ENCODE assay signal across 10 cellular contexts in the genomic region with DNA sequence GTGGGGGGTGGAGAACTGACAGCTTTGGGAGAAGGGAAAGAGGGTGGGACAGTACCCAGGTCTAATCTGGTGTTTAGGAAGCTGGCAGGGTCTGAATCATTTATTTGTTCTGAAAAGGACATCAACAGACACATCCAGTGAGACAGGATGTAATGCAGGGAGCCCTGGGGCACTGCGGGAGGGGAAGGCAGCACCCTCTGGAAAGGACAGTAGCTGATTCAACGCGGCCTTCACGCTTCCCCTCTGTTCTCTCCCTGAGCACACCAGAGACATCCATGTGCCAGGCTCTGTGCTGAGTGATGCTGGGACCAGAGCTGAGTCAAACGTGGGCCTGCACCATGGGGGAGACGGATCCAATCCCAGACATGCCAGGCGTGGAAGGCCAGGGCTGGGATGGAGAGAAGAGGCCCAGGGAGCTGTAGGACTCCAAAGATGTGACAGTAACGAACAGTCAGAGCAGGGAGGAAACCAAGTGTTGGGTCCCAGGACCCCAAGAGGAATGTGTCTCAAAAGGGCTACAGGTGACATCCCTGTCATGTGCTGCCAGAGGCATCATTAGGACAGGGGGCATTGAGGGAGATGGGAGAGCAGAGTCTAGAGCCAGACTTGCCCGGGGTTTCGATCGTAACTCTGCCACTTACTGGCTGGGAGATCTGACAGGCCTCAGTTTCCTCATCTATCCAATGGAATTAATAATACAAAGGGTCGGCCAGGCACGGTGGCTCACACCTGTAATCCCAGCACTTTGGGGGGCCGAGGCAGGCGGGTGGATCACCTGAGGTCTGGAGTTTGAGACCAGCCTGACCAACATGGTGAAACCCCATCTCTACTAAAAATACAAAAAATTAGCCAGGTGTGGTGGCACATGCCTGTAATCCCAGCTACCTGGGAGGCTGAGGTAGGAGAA. TPM values are rescaled to one million over a fixed set of nuclear protein-coding genes. Genes with fewer than 3 reads are reported as not detected.
DNase-seq lines count a peak whose midpoint lies in the region; ATAC-seq and TF ChIP-seq lines count a peak whose summit lies in the region.
"Had no signal": no experiment of that assay in that cellular context is flagged by ENCODE, and none has a peak within 500 bp of the region (broad histone marks: within the 10 kb centered on the region; RNA-seq: fewer than 3 reads in every experiment).

No MANE protein-coding gene starts in this region.

- no peak overlapping the region for H3K4ac ChIP-seq in mesendoderm (ENCODE audit: low read depth, low read length)

- peaks cover 46% of the 10 kb centered on the region for H3K79me2 ChIP-seq in Loucy (ENCODE audit: insufficient read depth, low read length)
- no peaks in the 10 kb centered on the region for H3K79me2 ChIP-seq in mesendoderm (ENCODE audit: control insufficient read depth, insufficient read depth, low read length)

- no peak overlapping the region for H2BK5ac ChIP-seq in mesendoderm (ENCODE audit: low read length)

- no peaks in the 10 kb centered on the region for H3F3A ChIP-seq in Loucy (ENCODE audit: low read depth)

- peaks cover 51% of the 10 kb centered on the region for H3K4me1 Mint-ChIP-seq in central memory CD8-positive, alpha-beta T cell

- peak overlapping the region; percentile 35 for H2AK5ac ChIP-seq in mesendoderm (ENCODE audit: low read length)

- no CpG with 5 or more reads among the region's 15 CpGs for WGBS in mesendoderm (ENCODE audit: extremely low coverage, insufficient coverage, low lambda C conversion rate)

- H3K27me3 Mint-ChIP-seq in central memory CD8-positive, alpha-beta T cell = no peaks in the 10 kb centered on the region

- H3K79me1 ChIP-seq in mesendoderm (ENCODE audit: low read length) = peaks cover 4% of the 10 kb centered on the region

- H3K4me1 ChIP-seq in BLaER1 (peaks cover 55% of the 10 kb centered on the region), Loucy (ENCODE audit: insufficient read depth, low read length, poor library complexity, severe bottlenecking) (peaks cover 44% of the 10 kb centered on the region), mesendoderm (ENCODE audit: control insufficient read depth, low read depth, low read length) (peaks cover 16% of the 10 kb centered on the region)

- DNase-seq in central memory CD8-positive, alpha-beta T cell (ENCODE audit: low spot score in 2 of 2) = no peak
- no peak for DNase-seq in mesendoderm
- no peak for DNase-seq in SW 1271 (lab: John Stamatoyannopoulos, UW)
- DNase-seq in mesenteric fat pad (ENCODE audit: low spot score) = no peak
- DNase-seq: activated effector memory CD4-positive, alpha-beta T cell treated with Interleukin-2 at 50 U/mL for 16 hours; spleen had no signal

- H3K4me3 ChIP-seq in BLaER1 = no peak overlapping the region
- peak overlapping the region; percentile 16 for H3K4me3 ChIP-seq in Loucy (ENCODE audit: low read length, poor library complexity, severe bottlenecking)
- no peak overlapping the region for H3K4me3 ChIP-seq in mesendoderm (ENCODE audit: low read length)

- ATAC-seq in central memory CD8-positive, alpha-beta T cell (replicated peaks; ENCODE audit: extremely low read depth, poor library complexity, severe bottlenecking) = no peak
- no peak for ATAC-seq in HG03439 (IDR thresholded peaks at IDR 0.05; ENCODE audit: unreplicated experiment)
- ATAC-seq in GM18858 (IDR thresholded peaks at IDR 0.05; ENCODE audit: unreplicated experiment) = no peak

- H3K9me3 ChIP-seq in BLaER1 = no peaks in the 10 kb centered on the region
- H3K9me3 ChIP-seq in Loucy (ENCODE audit: insufficient read depth, low read depth, low read length) = no peaks in the 10 kb centered on the region
- H3K9me3 ChIP-seq: spleen had no signal

- H2AFZ ChIP-seq in Loucy (ENCODE audit: low read length) = no peak overlapping the region

- H3K9ac ChIP-seq in BLaER1 (no peak overlapping the region), Loucy (ENCODE audit: low read depth, low read length, poor library complexity, severe bottlenecking) (peak overlapping the region; percentile 50), mesendoderm (ENCODE audit: low read length) (peak overlapping the region; percentile 26)

- H3K27ac Mint-ChIP-seq in central memory CD8-positive, alpha-beta T cell (ENCODE audit: low read depth) = peak overlapping the region; percentile 34

- H3K27ac ChIP-seq in BLaER1 (no peak overlapping the region), mesendoderm (ENCODE audit: low read depth, low read length) (no peak overlapping the region)

- H3K56ac ChIP-seq in mesendoderm (ENCODE audit: low read length) = peak overlapping the region; percentile 60

- no peak overlapping the region for H2BK15ac ChIP-seq in mesendoderm (replicated peaks; ENCODE audit: low read depth)

- no peaks in the 10 kb centered on the region for H3K27me3 ChIP-seq in BLaER1
- H3K27me3 ChIP-seq in Loucy (ENCODE audit: insufficient read depth, low read length, poor library complexity, severe bottlenecking) = no peaks in the 10 kb centered on the region
- H3K27me3 ChIP-seq in mesendoderm (ENCODE audit: insufficient read depth, low read length, poor library complexity) = no peaks in the 10 kb centered on the region
- H3K27me3 ChIP-seq: spleen had no signal

- no peak overlapping the region for H3K18ac ChIP-seq in mesendoderm (ENCODE audit: low read length)

- H3K36me3 Mint-ChIP-seq in central memory CD8-positive, alpha-beta T cell (ENCODE audit: insufficient read depth) = peaks cover 28% of the 10 kb centered on the region

- H4K20me1 ChIP-seq in BLaER1 (no peaks in the 10 kb centered on the region), Loucy (ENCODE audit: insufficient read depth, low read length, poor library complexity, severe bottlenecking) (no peaks in the 10 kb centered on the region)

- H4K5ac ChIP-seq in mesendoderm (ENCODE audit: low read length) = no peak overlapping the region

- TF ChIP-seq CTCF in Loucy (conservative IDR thresholded peaks at IDR 0.05; ENCODE audit: low read length) = no peak

- H3K4me2 ChIP-seq in BLaER1 (peak overlapping the region; percentile 99), Loucy (ENCODE audit: low read depth, low read length, poor library complexity, severe bottlenecking) (peak overlapping the region; percentile 96), mesendoderm (ENCODE audit: low read length) (no peak overlapping the region)

- no peak overlapping the region for H3K23ac ChIP-seq in mesendoderm (ENCODE audit: low read length)

- H3K36me3 ChIP-seq in BLaER1 = no peaks in the 10 kb centered on the region
- H3K36me3 ChIP-seq in Loucy (ENCODE audit: insufficient read depth, low read length) = no peaks in the 10 kb centered on the region
- no peaks in the 10 kb centered on the region for H3K36me3 ChIP-seq in mesendoderm (ENCODE audit: control insufficient read depth, insufficient read depth, low read length)
- H3K36me3 ChIP-seq: spleen had no signal

- H4K8ac ChIP-seq in mesendoderm (ENCODE audit: low read depth, low read length) = no peak overlapping the region

- H2BK120ac ChIP-seq in mesendoderm (ENCODE audit: low read depth, low read length) = no peak overlapping the region

- H3K9me2 ChIP-seq in Loucy (replicated peaks; ENCODE audit: low read depth, low read length) = no peaks in the 10 kb centered on the region

- H3K9me3 Mint-ChIP-seq in central memory CD8-positive, alpha-beta T cell = no peaks in the 10 kb centered on the region

- H3K4me3 Mint-ChIP-seq in central memory CD8-positive, alpha-beta T cell = peak overlapping the region; percentile 8

RNA-seq across cellular contexts. Expression of gene ETFB, which starts 1.7 kb away (rescaled TPM):
- polyA plus RNA-seq in mesendoderm (2013, experiment 1 of 2) = 40.3 TPM
- polyA plus RNA-seq in mesendoderm (2013, experiment 2 of 2) = 39.1 TPM
- total RNA-seq in mesenteric fat pad = 194 TPM

RNA-seq across cellular contexts. Expression of gene CLDND2, which starts 4.3 kb away (rescaled TPM):
- polyA plus RNA-seq in mesendoderm (2013, experiment 1 of 2) = 4.0 TPM
- polyA plus RNA-seq in mesendoderm (2013, experiment 2 of 2) = 2.9 TPM
- total RNA-seq in mesenteric fat pad = 4.4 TPM

RNA-seq across cellular contexts. Expression of gene NKG7, which starts 8.0 kb away (rescaled TPM):
- polyA plus RNA-seq in mesendoderm (2013, experiment 1 of 2) = not detected
- polyA plus RNA-seq in mesendoderm (2013, experiment 2 of 2) = not detected
- total RNA-seq in mesenteric fat pad = 3.7 TPM

RNA-seq across cellular contexts. Expression of gene VSIG10L, which starts 22.5 kb away (rescaled TPM):
- 6.8 TPM for polyA plus RNA-seq in mesendoderm (2013, experiment 1 of 2)
- 7.3 TPM for polyA plus RNA-seq in mesendoderm (2013, experiment 2 of 2)
- 2.4 TPM for total RNA-seq in mesenteric fat pad

RNA-seq across cellular contexts. Expression of gene LIM2, which starts 23.3 kb away (rescaled TPM):
- polyA plus RNA-seq in mesendoderm (2013, experiment 1 of 2) = not detected
- not detected for polyA plus RNA-seq in mesendoderm (2013, experiment 2 of 2)
- total RNA-seq in mesenteric fat pad = not detected
- total RNA-seq: spleen had no signal
- polyA plus RNA-seq: spleen had no signal
